Comparison of ENCODE assay signal across 9 cellular contexts in genomic region chr16:27450836-27451341, GRCh38. TPM values are rescaled to one million over a fixed set of nuclear protein-coding genes. Genes with fewer than 3 reads are reported as not detected.
DNase-seq lines count a peak whose midpoint lies in the region; ATAC-seq and TF ChIP-seq lines count a peak whose summit lies in the region.
"Had no signal": no experiment of that assay in that cellular context is flagged by ENCODE, and none has a peak within 500 bp of the region (broad histone marks: within the 10 kb centered on the region; RNA-seq: fewer than 3 reads in every experiment).

No MANE protein-coding gene starts in this region.

- H3F3A ChIP-seq in SU-DHL-6 (ENCODE audit: insufficient read depth): peaks cover 12% of the 10 kb centered on the region; the same call in 1 of the 2 replicates

- no peaks in the 10 kb centered on the region for H3K9me2 ChIP-seq in HCT116 (ENCODE audit: insufficient read depth)
- no peaks in the 10 kb centered on the region for H3K9me2 ChIP-seq in SU-DHL-6 (replicated peaks; ENCODE audit: insufficient read depth, low read length)

- no TSS peak for BruUV-seq in HCT116 (replicated peaks; lab: Mats Ljungman, UMichigan)

- H3K4me3 Mint-ChIP-seq in naive B cell: peak overlapping the region in 7 of 8 donors; percentile 67 to 93 (median 82)

- peak; percentile 36 for ATAC-seq in GM19025 (IDR thresholded peaks at IDR 0.05; ENCODE audit: low read depth, unreplicated experiment)
- ATAC-seq in HCT116: peak; percentile 30; the same call in 1 of the 2 replicates
- no peak for ATAC-seq in naive B cell (ENCODE audit: low read depth in 2 of 2)

- H3K27me3 ChIP-seq in HCT116 (ENCODE audit: insufficient read depth, low read length): no peaks in the 10 kb centered on the region
- no peaks in the 10 kb centered on the region for H3K27me3 ChIP-seq in SU-DHL-6 (ENCODE audit: low read length)

- H3K4me2 ChIP-seq in HCT116 (ENCODE audit: low read length) (no peak overlapping the region), SU-DHL-6 (ENCODE audit: low read depth, low read length, poor library complexity, severe bottlenecking) (peak overlapping the region; percentile 46)

- RAD21 ChIA-PET in HCT116 (lab: Charles Lee; ENCODE audit: low non-redundant PET in 1 of 2, low total read pairs in 2 of 2, uncharacterized antibody in 2 of 2, unreplicated experiment in 2 of 2): no interaction called here

- no peak for TF ChIP-seq RAD21 in HCT116 (IDR thresholded peaks at IDR 0.05; ENCODE audit: low read depth)

- no peak overlapping the region for H3K27ac ChIP-seq in HCT116 (ENCODE audit: low read depth, low read length)
- peak overlapping the region; percentile 63 for H3K27ac ChIP-seq in SU-DHL-6 (ENCODE audit: low read depth, low read length)
- no peak overlapping the region for H3K27ac ChIP-seq in RWPE1
- H3K27ac ChIP-seq: prostate gland had no signal

- no peaks in the 10 kb centered on the region for H3K4me1 ChIP-seq in HCT116 (ENCODE audit: control insufficient read depth in 1 of 2, insufficient read depth in 2 of 2, low read length in 2 of 2)
- H3K4me1 ChIP-seq: prostate gland had no signal

- peaks cover 0 to 2% (median 0%) of the 10 kb centered on the region in 7 donors for H3K9me3 Mint-ChIP-seq in naive B cell

- intact Hi-C loops in HCT116 (cut with micrococcal nuclease): no loop called here

- no peaks in the 10 kb centered on the region for H3K27me3 Mint-ChIP-seq in naive B cell

- H3K4me3 ChIP-seq in HCT116 (replicated peaks in 1 of 2; ENCODE audit: low read depth in 1 of 2, low read length in 2 of 2) (no peak overlapping the region), SU-DHL-6 (ENCODE audit: insufficient read depth, low read length, poor library complexity, severe bottlenecking) (no peak overlapping the region)
- H3K4me3 ChIP-seq: prostate gland had no signal

- H3K9me3 ChIP-seq in HCT116 (ENCODE audit: control insufficient read depth in 1 of 2, insufficient read depth in 1 of 2, low read depth in 1 of 2, low read length in 2 of 2): no peaks in the 10 kb centered on the region
- no peaks in the 10 kb centered on the region for H3K9me3 ChIP-seq in SU-DHL-6 (ENCODE audit: insufficient read depth, low read length)
- H3K9me3 ChIP-seq: prostate gland had no signal

- H3K36me3 ChIP-seq in HCT116 (ENCODE audit: control insufficient read depth in 1 of 2, insufficient read depth in 2 of 2, low read length in 2 of 2) (no peaks in the 10 kb centered on the region), SU-DHL-6 (ENCODE audit: low read length) (no peaks in the 10 kb centered on the region; the same call in 1 of the 2 replicates)
- H3K36me3 ChIP-seq: prostate gland had no signal

- no peak overlapping the region for H3K9ac ChIP-seq in HCT116 (ENCODE audit: low read length)
- H3K9ac ChIP-seq in SU-DHL-6 (ENCODE audit: low read length): peak overlapping the region; percentile 10; the same call in 1 of the 2 replicates

- POLR2A ChIA-PET in HCT116 (lab: Charles Lee) (no interaction called here), RWPE1 (lab: Yijun Ruan, JAX; ENCODE audit: low non-redundant PET) (no interaction called here)

- H3K4me1 Mint-ChIP-seq in naive B cell: peaks cover 63 to 95% (median 85%) of the 10 kb centered on the region in 3 donors

- DNase-seq in HCT116 (ENCODE audit: low read depth, low spot score) (no peak), naive B cell (no peak), RWPE1 (ENCODE audit: low spot score) (no peak), DMS 273 (lab: John Stamatoyannopoulos, UW; ENCODE audit: unreplicated experiment) (no peak), NCI-H2227 (lab: John Stamatoyannopoulos, UW; ENCODE audit: unreplicated experiment) (no peak), HUDEP-2 (lab: John Stamatoyannopoulos, UW; ENCODE audit: unreplicated experiment in 76 of 76) (no peak)

- H4K20me1 ChIP-seq in HCT116 (ENCODE audit: insufficient read depth) (no peaks in the 10 kb centered on the region), SU-DHL-6 (ENCODE audit: low read depth, low read length) (no peaks in the 10 kb centered on the region)

- peaks cover 8 to 19% of the 10 kb centered on the region in 2 donors for H3K36me3 Mint-ChIP-seq in naive B cell

- TF ChIP-seq POLR2A in HCT116 (IDR thresholded peaks at IDR 0.05; ENCODE audit: borderline replicate concordance, extremely low read depth, insufficient read depth, insufficient read length): no peak

- H2AFZ ChIP-seq in HCT116 (ENCODE audit: low read depth, low read length, poor library complexity, severe bottlenecking) (no peak overlapping the region), SU-DHL-6 (ENCODE audit: low read depth, low read length, severe bottlenecking) (no peak overlapping the region)

- CTCF ChIA-PET in HCT116 (lab: Charles Lee): no interaction called here
- CTCF ChIA-PET in RWPE1 (lab: Yijun Ruan, JAX): interaction anchor here (1.1 kb wide), 1 partner anchor 25 kb away, joined by 3 read pairs; no protein-coding TSS in a partner anchor

- no peak for TF ChIP-seq CTCF in HCT116 (IDR thresholded peaks at IDR 0.05 in 2 of 3, conservative IDR thresholded peaks at IDR 0.05 in 1 of 3; ENCODE audit: borderline replicate concordance in 1 of 3, insufficient read depth in 1 of 3, low read depth in 2 of 3, low read length in 2 of 3)
- no peak for TF ChIP-seq CTCF in SU-DHL-6 (IDR thresholded peaks at IDR 0.05; ENCODE audit: insufficient read depth, low read length, poor library complexity, severe bottlenecking)
- TF ChIP-seq CTCF in RWPE1 (conservative IDR thresholded peaks at IDR 0.05; ENCODE audit: low read depth): no peak

- no peaks in the 10 kb centered on the region for H3K79me2 ChIP-seq in HCT116 (ENCODE audit: insufficient read depth, low read length)
- no peaks in the 10 kb centered on the region for H3K79me2 ChIP-seq in SU-DHL-6 (ENCODE audit: insufficient read depth, low read length)

- peak overlapping the region; percentile 94 to 100 (median 100) for H3K27ac Mint-ChIP-seq in naive B cell

TF ChIP-seq in HCT116, 20 proteins besides CTCF, POLR2A, EP300 and RAD21:
- no peak for TF ChIP-seq CEBPB (IDR thresholded peaks at IDR 0.05; ENCODE audit: low read depth)
- TF ChIP-seq EGR1 (IDR thresholded peaks at IDR 0.05; ENCODE audit: low read depth): no peak
- TF ChIP-seq YY1 (IDR thresholded peaks at IDR 0.05; ENCODE audit: extremely low read depth, insufficient replicate concordance, low read depth, low read length): no peak
- TF ChIP-seq, protein P1, sequence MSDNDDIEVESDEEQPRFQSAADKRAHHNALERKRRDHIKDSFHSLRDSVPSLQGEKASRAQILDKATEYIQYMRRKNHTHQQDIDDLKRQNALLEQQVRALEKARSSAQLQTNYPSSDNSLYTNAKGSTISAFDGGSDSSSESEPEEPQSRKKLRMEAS (IDR thresholded peaks at IDR 0.05): no peak
- no peak for TF ChIP-seq ATF3 (IDR thresholded peaks at IDR 0.05)
- TF ChIP-seq ZNF274 (IDR thresholded peaks at IDR 0.05; ENCODE audit: low read depth, low read length): no peak
- TF ChIP-seq JUND (IDR thresholded peaks at IDR 0.05): no peak

RNA-seq across cellular contexts. Expression of gene IL21R, which starts 48.9 kb away (rescaled TPM):
- total RNA-seq in HCT116 (2021; ENCODE audit: unreplicated experiment): 1.2 TPM
- polyA plus RNA-seq in HCT116 (2012): 0.76 and 1.5 TPM in 2 replicates
- 100 to 1,000 TPM in 1 of 6 donors, 10 to 100 TPM in 5; 47.9 to 118 (median 74.5) TPM for polyA plus RNA-seq in naive B cell (ENCODE audit: low read depth in 6 of 6)

Comparison
In these comparisons a context has a peak if more than half of its experiments do, and no peak if none do; other contexts are left out.
1. ATAC-seq: peak in GM19025 (single experiment) and HCT116 (single experiment); none in naive B cell (0 of 2).